Comparison of ENCODE assay signal across 25 cellular contexts in the genomic region with DNA sequence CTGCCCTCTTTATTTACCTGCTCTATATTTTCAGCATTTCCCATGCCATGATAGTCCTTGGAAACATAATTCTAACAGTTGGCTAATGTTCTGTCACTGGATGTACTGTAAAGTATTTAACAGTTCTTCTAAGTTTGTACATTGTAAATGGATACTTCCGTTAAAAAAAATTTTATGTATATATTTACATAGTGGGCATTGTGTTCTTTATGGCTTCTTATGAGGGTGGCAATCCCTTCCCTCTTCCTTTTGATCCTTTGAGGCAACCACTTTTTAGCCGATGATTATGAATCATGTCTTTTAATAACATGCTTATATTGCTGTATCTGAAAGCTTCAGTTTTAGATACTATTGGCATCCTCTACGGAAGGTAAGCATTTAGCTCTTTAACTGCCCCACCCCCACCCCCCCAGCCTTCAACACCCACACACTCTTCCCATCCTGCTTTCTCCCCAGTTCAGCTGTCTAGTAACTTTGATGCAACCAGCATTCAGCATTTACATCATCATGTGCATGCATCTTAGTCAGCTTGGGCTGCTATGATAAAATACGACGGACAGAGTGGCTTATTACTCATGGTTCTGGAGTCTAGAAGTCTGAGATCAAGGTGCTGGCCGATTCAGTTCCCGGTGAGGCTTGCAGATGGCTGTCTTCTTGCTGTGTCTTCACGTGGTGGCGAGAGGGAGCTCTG. TPM values are rescaled to one million over a fixed set of nuclear protein-coding genes. Genes with fewer than 3 reads are reported as not detected.
DNase-seq lines count a peak whose midpoint lies in the region; ATAC-seq and TF ChIP-seq lines count a peak whose summit lies in the region.
"Had no signal": no experiment of that assay in that cellular context is flagged by ENCODE, and none has a peak within 500 bp of the region (broad histone marks: within the 10 kb centered on the region; RNA-seq: fewer than 3 reads in every experiment).

No MANE protein-coding gene starts in this region.

- DNase-seq in activated CD4-positive, alpha-beta T cell treated with anti-CD3 and anti-CD28 coated beads for 48 hours, result peak; percentile 12
- no peak for DNase-seq in activated CD4-positive, alpha-beta T cell treated with anti-CD3 and anti-CD28 coated beads, Interleukin-2, amount 50 U/mL, for 1 hour
- DNase-seq in HT-29 (ENCODE audit: low spot score) (peak; percentile 33), astrocyte of the hippocampus (ENCODE audit: low read depth, low spot score) (peak; percentile 37), non-pigmented ciliary epithelial cell (ENCODE audit: low read depth) (peak; percentile 28), Calu3 (no peak), NCI-H2227 (lab: John Stamatoyannopoulos, UW; ENCODE audit: unreplicated experiment) (no peak)
- DNase-seq: 8988T; activated CD4-positive, alpha-beta T cell treated with anti-CD3 and anti-CD28 coated beads for 4 hours; activated naive CD4-positive, alpha-beta T cell treated with Interleukin-2 at 50 U/mL for 16 hours; foreskin melanocyte; GDM1; H7; hypothalamus; kidney; naive thymus-derived CD8-positive, alpha-beta T cell; NCI-H2081; NCI-H510A treated with DMSO at 0.1 percent for 48 hours; posterior cingulate gyrus; sigmoid colon; upper lobe of left lung had no signal

- ATAC-seq in HG02571 (IDR thresholded peaks at IDR 0.05; ENCODE audit: unreplicated experiment), result no peak
- ATAC-seq: GM12878; naive thymus-derived CD8-positive, alpha-beta T cell had no signal

- BruUV-seq in Calu3 (replicated peaks; lab: Mats Ljungman, UMichigan), result no TSS peak

- CTCF ChIA-PET in Calu3 (lab: Charles Lee), result no interaction called here

- H3K4me1 Mint-ChIP-seq in Calu3 (ENCODE audit: low read depth, unreplicated experiment), result peaks cover 11% of the 10 kb centered on the region
- H3K4me1 Mint-ChIP-seq: memory B cell had no signal

- H3K27me3 Mint-ChIP-seq in Calu3 (ENCODE audit: unreplicated experiment), result peaks cover 41% of the 10 kb centered on the region
- H3K27me3 Mint-ChIP-seq: naive thymus-derived CD8-positive, alpha-beta T cell; stimulated activated naive CD8-positive, alpha-beta T cell treated with anti-CD3 and anti-CD28 coated beads, Interleukin-15, Interleukin-2, amounts not matched to agents 100 ng/mL and 50 ng/mL, for 24 hours had no signal

- intact Hi-C loops in Calu3 (cut with micrococcal nuclease; ENCODE audit: unreplicated experiment), result no loop called here

- H3K9me3 Mint-ChIP-seq in Calu3 (ENCODE audit: low read depth, unreplicated experiment), result no peaks in the 10 kb centered on the region
- H3K9me3 Mint-ChIP-seq: memory B cell; naive thymus-derived CD8-positive, alpha-beta T cell; stimulated activated naive CD8-positive, alpha-beta T cell treated with anti-CD3 and anti-CD28 coated beads, Interleukin-15, Interleukin-2, amounts not matched to agents 100 ng/mL and 50 ng/mL, for 24 hours had no signal

- no peak overlapping the region for H3K4me3 Mint-ChIP-seq in Calu3 (ENCODE audit: low read depth, unreplicated experiment)
- H3K4me3 Mint-ChIP-seq: memory B cell; naive thymus-derived CD8-positive, alpha-beta T cell; stimulated activated naive CD8-positive, alpha-beta T cell treated with anti-CD3 and anti-CD28 coated beads, Interleukin-15, Interleukin-2, amounts not matched to agents 100 ng/mL and 50 ng/mL, for 24 hours had no signal

- TF ChIP-seq CTCF in Calu3 (IDR thresholded peaks at IDR 0.05; ENCODE audit: unreplicated experiment), result no peak

- H3K27ac Mint-ChIP-seq in Calu3 (ENCODE audit: unreplicated experiment), result no peak overlapping the region
- H3K27ac Mint-ChIP-seq: memory B cell; stimulated activated naive CD8-positive, alpha-beta T cell treated with anti-CD3 and anti-CD28 coated beads, Interleukin-15, Interleukin-2, amounts not matched to agents 100 ng/mL and 50 ng/mL, for 24 hours had no signal

- H3K36me3 Mint-ChIP-seq in Calu3 (ENCODE audit: insufficient read depth, unreplicated experiment), result no peaks in the 10 kb centered on the region
- H3K36me3 Mint-ChIP-seq: memory B cell; naive thymus-derived CD8-positive, alpha-beta T cell had no signal

RNA-seq across cellular contexts. Expression of a gene that starts 21.0 kb away (rescaled TPM):
- total RNA-seq in HT-29 (2014; rRNA removed; shearing (Covaris generic)), result not detected in 2 replicates
- not detected in 2 replicates for total RNA-seq in Calu3 (2022)
- total RNA-seq: GM12878, sigmoid colon had no signal

Comparison
In these comparisons a context has a peak if more than half of its experiments do, and no peak if none do; other contexts are left out.
1. DNase-seq: peak in activated CD4-positive, alpha-beta T cell treated with anti-CD3 and anti-CD28 coated beads for 48 hours (single experiment), HT-29 (single experiment), astrocyte of the hippocampus (single experiment) and non-pigmented ciliary epithelial cell (single experiment); none in activated CD4-positive, alpha-beta T cell treated with anti-CD3 and anti-CD28 coated beads, Interleukin-2, amount 50 U/mL, for 1 hour (single experiment), Calu3 (single experiment) and NCI-H2227 (single experiment).